Comparison of ENCODE assay signal across 16 cellular contexts in the genomic region with DNA sequence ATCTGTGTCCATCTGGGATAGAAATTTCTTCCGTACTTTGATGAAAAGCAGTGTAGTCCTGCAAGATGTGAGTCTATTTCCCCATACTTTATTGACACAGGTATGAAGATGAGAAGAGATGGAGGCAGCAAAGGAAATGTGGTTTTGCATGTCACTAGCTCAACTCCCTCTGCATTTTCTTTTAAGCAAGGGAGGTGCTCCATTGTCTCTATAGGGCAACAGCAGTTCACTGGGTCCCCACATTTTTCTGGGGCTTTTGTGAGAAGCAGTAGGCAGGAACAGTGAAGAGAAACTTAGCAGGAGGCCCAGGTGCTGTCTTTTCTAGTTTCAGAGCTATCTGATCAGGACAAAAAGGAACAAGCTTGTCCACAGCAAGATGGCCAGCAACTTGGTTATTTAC. TPM values are rescaled to one million over a fixed set of nuclear protein-coding genes. Genes with fewer than 3 reads are reported as not detected.
DNase-seq lines count a peak whose midpoint lies in the region; ATAC-seq and TF ChIP-seq lines count a peak whose summit lies in the region.
"Had no signal": no experiment of that assay in that cellular context is flagged by ENCODE, and none has a peak within 500 bp of the region (broad histone marks: within the 10 kb centered on the region; RNA-seq: fewer than 3 reads in every experiment).

No MANE protein-coding gene starts in this region.

- H3K27ac Mint-ChIP-seq in CD4-positive, CD25-positive, alpha-beta regulatory T cell: peak overlapping the region; percentile 93 to 95 (median 95)
- H3K27ac Mint-ChIP-seq in effector memory CD8-positive, alpha-beta T cell: peak overlapping the region; percentile 62 to 93

- H3K4me3 ChIP-seq in CD4-positive, CD25-positive, alpha-beta regulatory T cell (ENCODE audit: low read depth, low read length): peak overlapping the region; percentile 72
- H3K4me3 ChIP-seq in Peyer's patch: no peak overlapping the region
- H3K4me3 ChIP-seq: heart left ventricle, prostate gland, transverse colon had no signal

- peaks cover 76% of the 10 kb centered on the region for H3K4me1 ChIP-seq in CD4-positive, CD25-positive, alpha-beta regulatory T cell (ENCODE audit: control insufficient read depth, insufficient read depth, low read length, poor library complexity, severe bottlenecking)
- H3K4me1 ChIP-seq in Peyer's patch: peaks cover 0 to 13% (median 6%) of the 10 kb centered on the region in 4 donors
- H3K4me1 ChIP-seq: prostate gland had no signal

- H3K27ac ChIP-seq in CD4-positive, CD25-positive, alpha-beta regulatory T cell (ENCODE audit: insufficient read depth, low read length, poor library complexity, severe bottlenecking): peak overlapping the region; percentile 86
- peak overlapping the region in 3 of 4 donors; percentile 24 to 44 (median 35) for H3K27ac ChIP-seq in Peyer's patch
- H3K27ac ChIP-seq: prostate gland had no signal

- no peaks in the 10 kb centered on the region for H3K9me3 ChIP-seq in CD4-positive, CD25-positive, alpha-beta regulatory T cell (ENCODE audit: control insufficient read depth in 2 of 2, low read length in 2 of 2)
- no peaks in the 10 kb centered on the region for H3K9me3 ChIP-seq in Peyer's patch
- H3K9me3 ChIP-seq: prostate gland, transverse colon had no signal

- H3K27me3 ChIP-seq in CD4-positive, CD25-positive, alpha-beta regulatory T cell (ENCODE audit: control insufficient read depth, insufficient read depth, low read length): no peaks in the 10 kb centered on the region
- H3K27me3 ChIP-seq in Peyer's patch: no peaks in the 10 kb centered on the region
- H3K27me3 ChIP-seq: heart left ventricle, transverse colon had no signal

- H3K36me3 ChIP-seq in CD4-positive, CD25-positive, alpha-beta regulatory T cell (ENCODE audit: control insufficient read depth, insufficient read depth, low read length): peaks cover 5% of the 10 kb centered on the region
- no peaks in the 10 kb centered on the region for H3K36me3 ChIP-seq in Peyer's patch
- H3K36me3 ChIP-seq: prostate gland, transverse colon had no signal

- H3K36me3 Mint-ChIP-seq in CD4-positive, CD25-positive, alpha-beta regulatory T cell: peaks cover 19% of the 10 kb centered on the region
- peaks cover 14% of the 10 kb centered on the region for H3K36me3 Mint-ChIP-seq in effector memory CD8-positive, alpha-beta T cell (ENCODE audit: insufficient read depth)

- TF ChIP-seq CTCF in Peyer's patch (IDR thresholded peaks at IDR 0.05): no peak

- H3K4me3 Mint-ChIP-seq in CD4-positive, CD25-positive, alpha-beta regulatory T cell: peak overlapping the region; percentile 72 to 80 (median 74)
- peak overlapping the region; percentile 68 to 83 for H3K4me3 Mint-ChIP-seq in effector memory CD8-positive, alpha-beta T cell

- no peaks in the 10 kb centered on the region for H3K27me3 Mint-ChIP-seq in CD4-positive, CD25-positive, alpha-beta regulatory T cell
- no peaks in the 10 kb centered on the region for H3K27me3 Mint-ChIP-seq in effector memory CD8-positive, alpha-beta T cell

- peak in 2 of 3 donors; percentile 65 to 66 for DNase-seq in CD4-positive, CD25-positive, alpha-beta regulatory T cell
- no peak for DNase-seq in Peyer's patch
- peak in 2 of 3 experiments; percentile 13 to 19 for DNase-seq in effector memory CD8-positive, alpha-beta T cell
- DNase-seq in C1 segment of cervical spinal cord (lab: John Stamatoyannopoulos, UW): no peak
- no peak for DNase-seq in mucosa of gallbladder (ENCODE audit: low spot score)
- DNase-seq in NCI-H1417 treated with DMSO at 0.1 percent for 48 hours (lab: John Stamatoyannopoulos, UW): no peak
- DNase-seq: amniotic stem cell; heart left ventricle; NCI-H1436 treated with DMSO at 0.1 percent for 48 hours; NCI-H510A; stimulated activated CD4-positive, alpha-beta T cell treated with anti-CD3 and anti-CD28 coated beads, Interleukin-15, amount 100 ng/mL, for 24 hours; transverse colon had no signal

- peaks cover 0 to 2% (median 0%) of the 10 kb centered on the region in 7 donors for H3K9me3 Mint-ChIP-seq in CD4-positive, CD25-positive, alpha-beta regulatory T cell
- H3K9me3 Mint-ChIP-seq in effector memory CD8-positive, alpha-beta T cell: no peaks in the 10 kb centered on the region

- TF ChIP-seq POLR2A in GM18505 (IDR thresholded peaks at IDR 0.05; ENCODE audit: borderline replicate concordance, extremely low read depth, insufficient read depth, insufficient read length): peak; percentile 11
- no peak for TF ChIP-seq POLR2A in Peyer's patch (IDR thresholded peaks at IDR 0.05)

- ATAC-seq in CD4-positive, CD25-positive, alpha-beta regulatory T cell (ENCODE audit: low read depth in 2 of 2): peak in 1 of 2 donors; percentile 28
- no peak for ATAC-seq in GM18505 (IDR thresholded peaks at IDR 0.05; ENCODE audit: unreplicated experiment)
- ATAC-seq in effector memory CD8-positive, alpha-beta T cell (replicated peaks): peak; percentile 33
- ATAC-seq in GM18909 (IDR thresholded peaks at IDR 0.05; ENCODE audit: poor library complexity, unreplicated experiment): no peak
- ATAC-seq: esophagus mucosa, heart left ventricle had no signal

- H3K4me1 Mint-ChIP-seq in CD4-positive, CD25-positive, alpha-beta regulatory T cell: peaks cover 43 to 91% (median 72%) of the 10 kb centered on the region in 4 donors
- peaks cover 65 to 76% of the 10 kb centered on the region in 2 donors for H3K4me1 Mint-ChIP-seq in effector memory CD8-positive, alpha-beta T cell (ENCODE audit: low read depth in 2 of 2)

RNA-seq across cellular contexts. Expression of gene C21orf91, which starts 37.1 kb away (rescaled TPM):
- 62.8 TPM for total RNA-seq in CD4-positive, CD25-positive, alpha-beta regulatory T cell
- polyA plus RNA-seq in CD4-positive, CD25-positive, alpha-beta regulatory T cell: 10 to 100 TPM; 59.3 to 74.6 (median 69.8) TPM
- total RNA-seq in Peyer's patch: 1 to 10 TPM; 4.2 to 7.1 (median 5.7) TPM
- 7.4 TPM for total RNA-seq in mucosa of gallbladder

Comparison
In these comparisons a context has a peak if more than half of its experiments do, and no peak if none do; other contexts are left out.
1. DNase-seq: peak in CD4-positive, CD25-positive, alpha-beta regulatory T cell (2 of 3) and effector memory CD8-positive, alpha-beta T cell (2 of 3); none in Peyer's patch (0 of 3), C1 segment of cervical spinal cord (0 of 14), mucosa of gallbladder (single experiment) and NCI-H1417 treated with DMSO at 0.1 percent for 48 hours (single experiment).